ENCODE assay signal across 14 cellular contexts in the genomic region with DNA sequence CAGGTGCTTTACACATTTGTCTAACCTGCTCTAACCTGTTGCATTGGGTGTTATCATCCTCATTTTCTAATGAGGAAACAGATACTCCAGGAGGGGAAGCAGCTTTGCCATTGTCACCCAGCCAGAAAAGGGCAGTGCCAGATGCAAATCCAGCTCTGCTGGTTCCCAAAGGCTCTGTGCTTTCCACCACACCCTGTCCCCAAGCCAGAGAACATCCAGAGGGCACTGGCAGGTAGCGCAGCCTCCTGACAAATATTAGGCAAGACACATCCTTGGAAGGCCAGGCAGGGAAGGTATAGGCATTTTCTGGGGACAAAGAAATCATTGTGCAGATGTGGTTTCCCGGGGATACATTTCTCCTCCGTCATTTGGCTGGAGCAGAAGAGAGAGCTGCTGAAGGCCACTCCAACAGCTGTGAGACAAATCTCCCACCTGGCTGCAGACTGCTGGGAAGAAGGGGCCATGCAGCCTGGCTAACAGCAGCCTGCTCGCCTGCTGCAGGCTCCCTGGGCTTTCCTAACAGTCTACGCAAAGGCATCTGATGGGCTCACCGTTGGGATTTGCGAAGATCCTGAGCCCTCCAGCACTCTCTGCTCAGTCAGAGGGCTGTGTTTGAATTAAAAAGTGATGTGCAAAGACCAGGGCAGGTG.
"Had no signal": no experiment of that assay in that cellular context is flagged by ENCODE, and none has a peak within 500 bp of the region (broad histone marks: within the 10 kb centered on the region; RNA-seq: fewer than 3 reads in every experiment).

No MANE protein-coding gene starts in this region.

- H3K27me3 ChIP-seq: gastroesophageal sphincter, hepatocyte had no signal

- ATAC-seq: activated CD8-positive, alpha-beta memory T cell treated with anti-CD3 and anti-CD28 coated beads, Interleukin-2, amount 10 ng/mL, durations not matched to agents 7 days and 5 days; activated T-cell treated with anti-CD3 and anti-CD28 coated beads, Interleukin-2, amount 50 U/mL, for 4 hours; gastroesophageal sphincter; sciatic nerve had no signal

- H3K27ac ChIP-seq: gastroesophageal sphincter, hepatocyte had no signal

- DNase-seq: activated CD8-positive, alpha-beta memory T cell treated with anti-CD3 and anti-CD28 coated beads, Interleukin-2, amount 10 ng/mL, durations not matched to agents 7 days and 5 days; activated gamma-delta T cell treated with Interleukin-2 at 50 U/mL for 16 hours; activated naive CD8-positive, alpha-beta T cell treated with anti-CD3 and anti-CD28 coated beads for 36 hours; activated T-cell treated with anti-CD3 and anti-CD28 coated beads, Interleukin-2, amount 50 U/mL, for 4 hours; anterior cingulate cortex; kidney; naive B cell; stimulated activated CD4-positive, alpha-beta T cell treated with anti-CD3 and anti-CD28 coated beads, Interleukin-2, amount 100 ng/mL, for 24 hours; stimulated activated naive CD4-positive, alpha-beta T cell; substantia nigra; trophoblast cell had no signal

- H3K9me3 ChIP-seq: gastroesophageal sphincter had no signal

- H3K4me3 ChIP-seq: gastroesophageal sphincter, hepatocyte had no signal
